ENCODE assay signal across 10 cellular contexts in genomic region chr14:103541944-103542544, GRCh38. TPM values are rescaled to one million over a fixed set of nuclear protein-coding genes. Genes with fewer than 3 reads are reported as not detected.
DNase-seq lines count a peak whose midpoint lies in the region; ATAC-seq lines count a peak whose summit lies in the region.
"Had no signal": no experiment of that assay in that cellular context is flagged by ENCODE, and none has a peak within 500 bp of the region (broad histone marks: within the 10 kb centered on the region; RNA-seq: fewer than 3 reads in every experiment).

No MANE protein-coding gene starts in this region.

- ATAC-seq in GM18498 (IDR thresholded peaks at IDR 0.05; ENCODE audit: unreplicated experiment) (no peak), HG02610 (IDR thresholded peaks at IDR 0.05; ENCODE audit: unreplicated experiment) (no peak)
- ATAC-seq: activated CD8-positive, alpha-beta T cell treated with anti-CD3 and anti-CD28 coated beads, Interleukin-2, amount 10 ng/mL, durations not matched to agents 7 days and 5 days had no signal

- H3K9ac ChIP-seq in skeletal muscle tissue (ENCODE audit: low read depth in 1 of 3, low read length in 3 of 3) = peak overlapping the region in 2 of 3 donors; percentile 33 to 64

- no peaks in the 10 kb centered on the region for H3K36me3 ChIP-seq in H7 (replicated peaks; ENCODE audit: control insufficient read depth, insufficient read depth, low read length)
- no peaks in the 10 kb centered on the region for H3K36me3 ChIP-seq in skeletal muscle tissue (ENCODE audit: control insufficient read depth in 3 of 3, insufficient read depth in 3 of 3, low read length in 3 of 3)
- H3K36me3 ChIP-seq: cardiac muscle cell had no signal

- H3K27me3 Mint-ChIP-seq in activated CD4-positive, alpha-beta memory T cell treated with anti-CD3 and anti-CD28 coated beads for 36 hours = no peaks in the 10 kb centered on the region

- H3K9me3 Mint-ChIP-seq in activated CD4-positive, alpha-beta memory T cell treated with anti-CD3 and anti-CD28 coated beads for 36 hours = no peaks in the 10 kb centered on the region

- POLR2A ChIA-PET in activated CD4-positive, alpha-beta memory T cell treated with anti-CD3 and anti-CD28 coated beads for 36 hours (lab: Charles Lee) = no interaction called here

- CTCF ChIA-PET in activated CD4-positive, alpha-beta memory T cell treated with anti-CD3 and anti-CD28 coated beads for 36 hours (lab: Charles Lee) = interaction anchor here (1.0 kb wide), 1 partner anchor 12 kb away, joined by 3 read pairs; no protein-coding TSS in a partner anchor

- H3K9me3 ChIP-seq in skeletal muscle tissue (ENCODE audit: control insufficient read depth in 3 of 3, low read length in 3 of 3) = no peaks in the 10 kb centered on the region

- H3K4me3 ChIP-seq in H7 (ENCODE audit: insufficient read depth, low read depth, low read length) = no peak overlapping the region
- H3K4me3 ChIP-seq in skeletal muscle tissue (ENCODE audit: low read length in 3 of 3) = no peak overlapping the region
- H3K4me3 ChIP-seq: cardiac muscle cell had no signal

- no peak overlapping the region for H3K27ac Mint-ChIP-seq in activated CD4-positive, alpha-beta memory T cell treated with anti-CD3 and anti-CD28 coated beads for 36 hours
- H3K27ac Mint-ChIP-seq: activated CD8-positive, alpha-beta T cell treated with anti-CD3 and anti-CD28 coated beads, Interleukin-2, amount 10 ng/mL, durations not matched to agents 7 days and 5 days had no signal

- peak overlapping the region; percentile 7 for H3K27ac ChIP-seq in skeletal muscle tissue (ENCODE audit: low read depth, low read length)
- H3K27ac ChIP-seq: cardiac muscle cell had no signal

- peaks cover 59 to 77% (median 74%) of the 10 kb centered on the region in 3 donors for H3K4me1 ChIP-seq in skeletal muscle tissue (ENCODE audit: control insufficient read depth in 3 of 3, insufficient read depth in 3 of 3, low read length in 3 of 3)

- peak; percentile 91 for DNase-seq in H7
- peak; percentile 59 for DNase-seq in astrocyte of the hippocampus (ENCODE audit: low read depth, low spot score)
- peak; percentile 75 for DNase-seq in iPS-NIHi11 (ENCODE audit: low spot score)
- no peak for DNase-seq in occipital lobe (lab: John Stamatoyannopoulos, UW)
- DNase-seq in activated CD4-positive, alpha-beta memory T cell treated with anti-CD3 and anti-CD28 coated beads for 36 hours = no peak
- DNase-seq: activated CD8-positive, alpha-beta T cell treated with anti-CD3 and anti-CD28 coated beads, Interleukin-2, amount 10 ng/mL, durations not matched to agents 7 days and 5 days had no signal

- H3K36me3 Mint-ChIP-seq in activated CD4-positive, alpha-beta memory T cell treated with anti-CD3 and anti-CD28 coated beads for 36 hours = no peaks in the 10 kb centered on the region

- no peaks in the 10 kb centered on the region; the same call in 1 of the 2 replicates for H3K27me3 ChIP-seq in H7 (ENCODE audit: control insufficient read depth, insufficient read depth, low read length)
- H3K27me3 ChIP-seq in skeletal muscle tissue (ENCODE audit: control insufficient read depth in 3 of 3, insufficient read depth in 3 of 3, low read length in 3 of 3) = peaks cover 0 to 3% (median 0%) of the 10 kb centered on the region in 3 donors
- H3K27me3 ChIP-seq: cardiac muscle cell had no signal

- H3K4me1 Mint-ChIP-seq in activated CD4-positive, alpha-beta memory T cell treated with anti-CD3 and anti-CD28 coated beads for 36 hours (ENCODE audit: low read depth) = no peaks in the 10 kb centered on the region

- intact Hi-C loops in activated CD4-positive, alpha-beta memory T cell treated with anti-CD3 and anti-CD28 coated beads for 36 hours (cut with micrococcal nuclease) = no loop called here

- no peak overlapping the region for H3K4me3 Mint-ChIP-seq in activated CD4-positive, alpha-beta memory T cell treated with anti-CD3 and anti-CD28 coated beads for 36 hours
- H3K4me3 Mint-ChIP-seq: activated CD8-positive, alpha-beta T cell treated with anti-CD3 and anti-CD28 coated beads, Interleukin-2, amount 10 ng/mL, durations not matched to agents 7 days and 5 days had no signal

RNA-seq across cellular contexts. Expression of gene TRMT61A, which starts 13.0 kb away (rescaled TPM):
- total RNA-seq in H7 (2014; rRNA removed; shearing (Covaris generic)) = 13.4 and 14.1 TPM in 2 replicates
- total RNA-seq in skeletal muscle tissue (4.7 TPM), occipital lobe (5.9 TPM)
- 1 to 10 TPM; 7.4 to 7.6 TPM for total RNA-seq in activated CD4-positive, alpha-beta memory T cell treated with anti-CD3 and anti-CD28 coated beads for 36 hours

RNA-seq across cellular contexts. Expression of gene CKB, which starts 19.4 kb away (rescaled TPM):
- 282 and 412 TPM in 2 replicates for total RNA-seq in H7 (2014; rRNA removed; shearing (Covaris generic))
- total RNA-seq in skeletal muscle tissue (64.7 TPM), occipital lobe (278 TPM)
- total RNA-seq in activated CD4-positive, alpha-beta memory T cell treated with anti-CD3 and anti-CD28 coated beads for 36 hours = 1 to 10 TPM; 5.9 to 6.1 TPM

RNA-seq across cellular contexts. Expression of gene BAG5, which starts 20.4 kb away (rescaled TPM):
- total RNA-seq in H7 (2014; rRNA removed; shearing (Covaris generic)) = 16.6 and 17.7 TPM in 2 replicates
- total RNA-seq in skeletal muscle tissue (16.7 TPM), occipital lobe (46.6 TPM)
- 10 to 100 TPM; 23.2 to 23.8 TPM for total RNA-seq in activated CD4-positive, alpha-beta memory T cell treated with anti-CD3 and anti-CD28 coated beads for 36 hours

RNA-seq across cellular contexts. Expression of gene COA8, which starts 20.7 kb away (rescaled TPM):
- total RNA-seq in H7 (2014; rRNA removed; shearing (Covaris generic)) = 15.8 and 17.4 TPM in 2 replicates
- total RNA-seq in skeletal muscle tissue = 28.2 TPM
- total RNA-seq in occipital lobe = 27.5 TPM
- 10 to 100 TPM; 46.2 to 48.9 TPM for total RNA-seq in activated CD4-positive, alpha-beta memory T cell treated with anti-CD3 and anti-CD28 coated beads for 36 hours

Comparison
In these comparisons a context has a peak if more than half of its experiments do, and no peak if none do; other contexts are left out.
1. DNase-seq: peak in H7 (single experiment), astrocyte of the hippocampus (single experiment) and iPS-NIHi11 (single experiment); none in occipital lobe (single experiment) and activated CD4-positive, alpha-beta memory T cell treated with anti-CD3 and anti-CD28 coated beads for 36 hours (single experiment).